8 cellular contexts compared by ENCODE assay signal in genomic region chr13:109785141-109785891, GRCh38. TPM values are rescaled to one million over a fixed set of nuclear protein-coding genes. Genes with fewer than 3 reads are reported as not detected.
A peak's percentile ranks its signal among the peaks of the same experiment; 100 is the strongest.
DNase-seq lines count a peak whose midpoint lies in the region; ATAC-seq and TF ChIP-seq lines count a peak whose summit lies in the region.

No MANE protein-coding gene starts in this region.

- peak overlapping the region; percentile 84 for H3K4me3 Mint-ChIP-seq in neural progenitor cell

- H3K9me3 Mint-ChIP-seq in neural progenitor cell: no peaks in the 10 kb centered on the region

- H3K27me3 ChIP-seq in fibroblast of lung (ENCODE audit: control insufficient read depth, insufficient read depth, low read length) (no peaks in the 10 kb centered on the region), neural progenitor cell (peaks cover 27% of the 10 kb centered on the region)

- H3K4me3 ChIP-seq in fibroblast of lung (replicated peaks in 1 of 4; ENCODE audit: control extremely low read depth in 1 of 4, insufficient read depth in 1 of 4, low read depth in 3 of 4, low read length in 4 of 4) (peak overlapping the region; percentile 38 to 55 (median 48)), neural progenitor cell (peak overlapping the region; percentile 95)

- H4K20me1 ChIP-seq in fibroblast of lung (ENCODE audit: control insufficient read depth, extremely low read depth, insufficient read depth, low read length) (no peaks in the 10 kb centered on the region), neural progenitor cell (ENCODE audit: low read depth) (peaks cover 43% of the 10 kb centered on the region)

- H3K4me1 Mint-ChIP-seq in neural progenitor cell: peaks cover 14% of the 10 kb centered on the region

- H3K27me3 Mint-ChIP-seq in neural progenitor cell (ENCODE audit: insufficient read depth, low read depth): peaks cover 2% of the 10 kb centered on the region

- DNase-seq in NCI-H1436 (lab: John Stamatoyannopoulos, UW): peak; percentile 10
- DNase-seq in NCI-H1436 treated with DMSO at 0.1 percent for 48 hours (lab: John Stamatoyannopoulos, UW): no peak
- DNase-seq in NCI-H2196 (lab: John Stamatoyannopoulos, UW; ENCODE audit: unreplicated experiment): peak; percentile 12
- DNase-seq in activated T-cell treated with anti-CD3 and anti-CD28 coated beads, Interleukin-2, amount 50 U/mL, for 1 hour: peak; percentile 63
- DNase-seq in fibroblast of lung (ENCODE audit: low read depth in 2 of 2): peak; percentile 65 to 72
- peak; percentile 66 for DNase-seq in neural progenitor cell (ENCODE audit: low spot score)
- no peak for DNase-seq in midbrain (lab: John Stamatoyannopoulos, UW)

- H3K4me2 ChIP-seq in fibroblast of lung (ENCODE audit: extremely low read depth, insufficient read depth, low read length): peak overlapping the region; percentile 59
- peak overlapping the region; percentile 77 for H3K4me2 ChIP-seq in neural progenitor cell

- no peaks in the 10 kb centered on the region for H3K9me3 ChIP-seq in fibroblast of lung (ENCODE audit: control insufficient read depth, insufficient read depth, low read depth, low read length)
- H3K9me3 ChIP-seq in neural progenitor cell (ENCODE audit: low read depth): no peaks in the 10 kb centered on the region

- peaks cover 3% of the 10 kb centered on the region for H3K4me1 ChIP-seq in fibroblast of lung (ENCODE audit: control insufficient read depth, extremely low read depth, insufficient read depth, low read length)
- peaks cover 19% of the 10 kb centered on the region for H3K4me1 ChIP-seq in neural progenitor cell

- no peak for ATAC-seq in HG03457 (IDR thresholded peaks at IDR 0.05; ENCODE audit: unreplicated experiment)

- H3K27ac Mint-ChIP-seq in neural progenitor cell: no peak overlapping the region

- H2AFZ ChIP-seq in fibroblast of lung (ENCODE audit: low read length) (peak overlapping the region; percentile 60), neural progenitor cell (replicated peaks) (peak overlapping the region; percentile 87)

- H3K27ac ChIP-seq in fibroblast of lung (ENCODE audit: insufficient read depth, low read length) (no peak overlapping the region), neural progenitor cell (no peak overlapping the region)

- TF ChIP-seq CTCF in fibroblast of lung (conservative IDR thresholded peaks at IDR 0.05 in 1 of 2, IDR thresholded peaks at IDR 0.05 in 1 of 2; ENCODE audit: low read depth in 1 of 2, low read length in 2 of 2): no peak
- no peak for TF ChIP-seq CTCF in neural progenitor cell (IDR thresholded peaks at IDR 0.05)

- H3K36me3 ChIP-seq in fibroblast of lung (ENCODE audit: control insufficient read depth, insufficient read depth, low read length) (peaks cover 7% of the 10 kb centered on the region), neural progenitor cell (no peaks in the 10 kb centered on the region)

- H3K79me2 ChIP-seq in fibroblast of lung (ENCODE audit: control insufficient read depth, insufficient read depth, low read length) (peaks cover 12% of the 10 kb centered on the region), neural progenitor cell (ENCODE audit: low read depth) (peaks cover 40% of the 10 kb centered on the region)

- peaks cover 14% of the 10 kb centered on the region for H3K36me3 Mint-ChIP-seq in neural progenitor cell

- H3K9ac ChIP-seq in fibroblast of lung (ENCODE audit: insufficient read depth, low read length) (peak overlapping the region; percentile 55), neural progenitor cell (no peak overlapping the region)

- peaks cover 21% of the 10 kb centered on the region for H3F3A ChIP-seq in neural progenitor cell (ENCODE audit: low read depth)

RNA-seq across cellular contexts. Expression of gene IRS2, which starts 1.1 kb away (rescaled TPM):
- total RNA-seq in fibroblast of lung (2.3 TPM in 2 replicates), neural progenitor cell (ENCODE audit: low replicate concordance) (4.2 and 7.2 TPM in 2 replicates)
- polyA plus RNA-seq in fibroblast of lung: 1.9 and 2.3 TPM in 2 replicates
- 3.4 and 4.3 TPM in 2 replicates for polyA plus RNA-seq in fibroblast of lung (2012)
- 1.0 and 2.3 TPM in 2 replicates for polyA minus RNA-seq in fibroblast of lung (ENCODE audit: low replicate concordance)

Comparison
In these comparisons a context has a peak if more than half of its experiments do, and no peak if none do; other contexts are left out.
1. DNase-seq: peak in NCI-H1436 (single experiment), NCI-H2196 (single experiment), activated T-cell treated with anti-CD3 and anti-CD28 coated beads, Interleukin-2, amount 50 U/mL, for 1 hour (single experiment), fibroblast of lung (2 of 2) and neural progenitor cell (single experiment); none in NCI-H1436 treated with DMSO at 0.1 percent for 48 hours (single experiment) and midbrain (single experiment).